In the genomic region with DNA sequence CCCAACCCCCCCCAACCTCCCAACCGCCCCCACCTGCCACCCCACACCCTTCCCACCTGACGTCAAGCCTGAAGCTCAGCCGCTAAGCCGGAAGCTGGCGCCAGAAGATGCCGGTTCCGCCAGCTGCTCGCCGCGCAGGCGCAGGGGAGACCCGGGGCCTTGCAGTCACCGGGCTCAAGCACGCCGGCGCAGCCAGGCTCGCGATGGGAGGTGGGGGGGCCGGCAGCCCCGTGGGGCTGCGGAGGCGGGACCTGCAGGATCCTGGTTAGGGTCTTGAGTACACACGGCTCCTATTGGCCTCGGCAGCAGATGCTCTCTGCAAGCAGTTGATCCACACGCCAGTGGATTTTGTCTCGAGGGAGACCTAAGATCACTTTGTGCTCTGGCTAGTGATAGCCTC, we compare ENCODE assay signal across 8 cellular contexts. TPM values are rescaled to one million over a fixed set of nuclear protein-coding genes. Genes with fewer than 3 reads are reported as not detected.
DNase-seq lines count a peak whose midpoint lies in the region; ATAC-seq and TF ChIP-seq lines count a peak whose summit lies in the region.

A gene (minus strand): TSS at position 109 of the 400 bp plus-strand sequence. CDS start 4,268 bp downstream, outside the sequence.

- H3K27me3 Mint-ChIP-seq in IgD-negative memory B cell: peaks cover 1% of the 10 kb centered on the region

- TF ChIP-seq POLR2A in erythroblast (IDR thresholded peaks at IDR 0.05; ENCODE audit: low read length): peak; percentile 65

- peak within 1 kb of the TSS; percentile 94 to 100 (median 95) for H3K27ac Mint-ChIP-seq in IgD-negative memory B cell

- H3K27me3 ChIP-seq in mucosa of rectum (ENCODE audit: control insufficient read depth in 2 of 2, insufficient read depth in 2 of 2, low read length in 2 of 2): no peaks in the 10 kb centered on the region

- peak; percentile 57 for ATAC-seq in GM21529 (IDR thresholded peaks at IDR 0.05; ENCODE audit: unreplicated experiment)

- H3K36me3 Mint-ChIP-seq in IgD-negative memory B cell: peaks cover 3% of the 10 kb centered on the region

- H3K9ac ChIP-seq in mucosa of rectum (ENCODE audit: low read depth in 1 of 2, low read length in 2 of 2): peak within 1 kb of the TSS; percentile 63 to 68

- H3K4me1 ChIP-seq in mucosa of rectum (ENCODE audit: control insufficient read depth in 2 of 2, insufficient read depth in 2 of 2, low read length in 2 of 2): peaks cover 12 to 16% of the 10 kb centered on the region in 2 donors

- peak within 1 kb of the TSS; percentile 72 to 90 for H3K4me3 ChIP-seq in mucosa of rectum (ENCODE audit: low read length in 2 of 2)

- H3K4me1 Mint-ChIP-seq in IgD-negative memory B cell: peaks cover 37 to 51% (median 43%) of the 10 kb centered on the region in 3 donors

- H3K9me3 Mint-ChIP-seq in IgD-negative memory B cell: no peaks in the 10 kb centered on the region

- H3K4me3 Mint-ChIP-seq in IgD-negative memory B cell: peak within 1 kb of the TSS; percentile 82 to 100 (median 93)

- DNase-seq in DMS114 treated with DMSO at 0.1 percent for 48 hours (lab: John Stamatoyannopoulos, UW; ENCODE audit: unreplicated experiment) (peak; percentile 62), OCI-M1 (lab: John Stamatoyannopoulos, UW) (peak; percentile 95), activated T-cell treated with anti-CD3 and anti-CD28 coated beads for 48 hours (ENCODE audit: low read depth) (peak; percentile 83), erythroblast (lab: John Stamatoyannopoulos, UW) (peak; percentile 93 to 94)
- peak; percentile 72 to 87 for DNase-seq in stimulated activated CD8-positive, alpha-beta memory T cell treated with anti-CD3 and anti-CD28 coated beads, Interleukin-4, amount 100 ng/mL, for 4 hours (ENCODE audit: low read depth in 2 of 2, low spot score in 1 of 2)

- peak within 1 kb of the TSS; percentile 40 to 48 for H3K27ac ChIP-seq in mucosa of rectum (ENCODE audit: low read depth in 2 of 2, low read length in 2 of 2)

- peaks cover 4 to 5% of the 10 kb centered on the region in 2 donors for H3K36me3 ChIP-seq in mucosa of rectum (ENCODE audit: control insufficient read depth in 2 of 2, insufficient read depth in 2 of 2, low read length in 2 of 2)

- H3K9me3 ChIP-seq in mucosa of rectum (ENCODE audit: control insufficient read depth in 2 of 2, low read length in 2 of 2): no peaks in the 10 kb centered on the region

RNA-seq across cellular contexts. Expression of the gene that starts here (rescaled TPM):
- polyA plus RNA-seq in IgD-negative memory B cell: 9.1 TPM

Comparison
In these comparisons a context has a peak if more than half of its experiments do, and no peak if none do; other contexts are left out.
1. Peak in every context shown above with its lines: DNase-seq, ATAC-seq, H3K4me3 ChIP-seq and H3K27ac ChIP-seq.